8 cellular contexts compared by ENCODE assay signal in the genomic region with DNA sequence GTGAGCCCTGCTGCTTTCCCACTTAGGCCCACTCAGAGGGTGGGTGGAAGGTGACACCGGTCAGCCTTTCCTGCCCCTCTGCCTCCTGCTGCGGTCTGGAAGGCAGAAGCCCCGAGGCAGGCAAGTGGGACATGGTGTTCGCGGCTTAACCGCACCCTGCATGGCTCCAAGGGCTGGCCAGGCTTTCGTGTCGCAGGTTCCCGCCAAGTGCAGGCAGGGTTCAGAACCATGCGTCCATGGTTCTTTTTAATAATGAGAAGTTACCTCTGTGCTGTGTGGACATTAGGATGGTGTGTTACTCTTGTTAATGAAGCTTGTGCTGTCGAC. TPM values are rescaled to one million over a fixed set of nuclear protein-coding genes. Genes with fewer than 3 reads are reported as not detected.
A peak's percentile ranks its signal among the peaks of the same experiment; 100 is the strongest.
DNase-seq lines count a peak whose midpoint lies in the region; ATAC-seq and TF ChIP-seq lines count a peak whose summit lies in the region.

No MANE protein-coding gene starts in this region.

- H3K27me3 Mint-ChIP-seq in central memory CD8-positive, alpha-beta T cell: no peaks in the 10 kb centered on the region
- peaks cover 0 to 14% (median 0%) of the 10 kb centered on the region in 5 donors for H3K27me3 Mint-ChIP-seq in naive thymus-derived CD8-positive, alpha-beta T cell

- no peaks in the 10 kb centered on the region for H3K9me3 Mint-ChIP-seq in central memory CD8-positive, alpha-beta T cell
- no peaks in the 10 kb centered on the region for H3K9me3 Mint-ChIP-seq in naive thymus-derived CD8-positive, alpha-beta T cell

- peak overlapping the region; percentile 68 for H3K27ac ChIP-seq in HL-60 (replicated peaks)

- peaks cover 8% of the 10 kb centered on the region for H3K4me1 Mint-ChIP-seq in central memory CD8-positive, alpha-beta T cell
- H3K4me1 Mint-ChIP-seq in naive thymus-derived CD8-positive, alpha-beta T cell: peaks cover 4 to 23% (median 16%) of the 10 kb centered on the region in 4 donors

- no peak for TF ChIP-seq CTCF in HL-60 (IDR thresholded peaks at IDR 0.05; ENCODE audit: insufficient read depth, low read length)

- DNase-seq in HL-60 (ENCODE audit: low read depth in 1 of 2, low spot score in 1 of 2): no peak
- DNase-seq in central memory CD8-positive, alpha-beta T cell (ENCODE audit: low spot score in 2 of 2): no peak
- no peak for DNase-seq in naive thymus-derived CD8-positive, alpha-beta T cell
- no peak for DNase-seq in NCI-H345 (lab: John Stamatoyannopoulos, UW)
- no peak for DNase-seq in posterior cingulate gyrus
- DNase-seq in DMS114 treated with DMSO at 0.1 percent for 48 hours (lab: John Stamatoyannopoulos, UW; ENCODE audit: unreplicated experiment): no peak
- no peak for DNase-seq in NCI-H1417 treated with DMSO at 0.1 percent for 48 hours (lab: John Stamatoyannopoulos, UW)

- POLR2A ChIA-PET in naive thymus-derived CD8-positive, alpha-beta T cell (lab: Charles Lee): no interaction called here

- no peaks in the 10 kb centered on the region for H3K36me3 Mint-ChIP-seq in central memory CD8-positive, alpha-beta T cell (ENCODE audit: insufficient read depth)
- H3K36me3 Mint-ChIP-seq in naive thymus-derived CD8-positive, alpha-beta T cell: no peaks in the 10 kb centered on the region

- peak overlapping the region; percentile 89 for H3K4me3 Mint-ChIP-seq in central memory CD8-positive, alpha-beta T cell
- H3K4me3 Mint-ChIP-seq in naive thymus-derived CD8-positive, alpha-beta T cell: peak overlapping the region; percentile 72 to 90 (median 86)

- peak overlapping the region; percentile 88 for H3K4me3 ChIP-seq in HL-60 (replicated peaks; ENCODE audit: insufficient read depth, low read length)

- peak; percentile 23 for ATAC-seq in GM18907 (IDR thresholded peaks at IDR 0.05; ENCODE audit: unreplicated experiment)
- ATAC-seq in central memory CD8-positive, alpha-beta T cell (replicated peaks; ENCODE audit: extremely low read depth, poor library complexity, severe bottlenecking): no peak
- peak in 1 of 2 donors; percentile 21 for ATAC-seq in naive thymus-derived CD8-positive, alpha-beta T cell

- no peak overlapping the region for H3K27ac Mint-ChIP-seq in central memory CD8-positive, alpha-beta T cell (ENCODE audit: low read depth)
- H3K27ac Mint-ChIP-seq in naive thymus-derived CD8-positive, alpha-beta T cell: peak overlapping the region in 4 of 10 donors; percentile 22 to 67 (median 63)

- peaks cover 4% of the 10 kb centered on the region for H3K27me3 ChIP-seq in HL-60 (ENCODE audit: insufficient read depth, poor library complexity, severe bottlenecking)

- intact Hi-C loops in posterior cingulate gyrus (cut with DNase I): loop anchor here (1.0 to 10.0 kb wide), 4 partner anchors 9 to 595 kb away; a partner anchor contains a TSS

RNA-seq across cellular contexts. Expression of a gene that starts 1.0 kb away (rescaled TPM):
- total RNA-seq in naive thymus-derived CD8-positive, alpha-beta T cell: 1 to 10 TPM; 4.2 to 5.2 TPM
- polyA plus RNA-seq in naive thymus-derived CD8-positive, alpha-beta T cell: 1 to 10 TPM; 1.3 to 1.5 (median 1.3) TPM
